Comparison of ENCODE assay signal across 15 cellular contexts in the genomic region with DNA sequence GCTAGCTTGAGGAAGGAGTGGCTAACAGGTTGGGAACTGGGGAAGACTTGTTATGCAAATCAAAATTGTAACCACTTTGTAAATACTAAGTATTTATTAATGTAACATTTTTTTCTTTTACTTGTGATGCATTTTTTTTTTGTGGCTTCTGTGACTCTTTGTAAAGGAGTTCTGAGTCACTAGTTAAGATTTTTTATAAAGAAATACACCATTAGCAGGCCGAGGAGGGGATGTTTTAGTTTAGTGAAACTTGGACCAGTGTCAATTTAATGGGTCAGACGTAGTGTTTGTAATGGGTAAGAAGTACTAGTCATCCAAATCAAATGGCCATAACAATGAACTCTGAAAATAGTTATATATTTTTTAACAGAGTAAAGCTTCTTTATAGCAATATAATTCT. TPM values are rescaled to one million over a fixed set of nuclear protein-coding genes. Genes with fewer than 3 reads are reported as not detected.
DNase-seq lines count a peak whose midpoint lies in the region; ATAC-seq, FAIRE-seq and TF ChIP-seq lines count a peak whose summit lies in the region.
"Had no signal": no experiment of that assay in that cellular context is flagged by ENCODE, and none has a peak within 500 bp of the region (broad histone marks: within the 10 kb centered on the region; RNA-seq: fewer than 3 reads in every experiment).

No MANE protein-coding gene starts in this region.

- peak; percentile 77 for FAIRE-seq in RCC 7860 (lab: Jason Lieb, UNC)
- FAIRE-seq: endometrium had no signal

- POLR2A ChIA-PET in BJ (lab: Charles Lee): no interaction called here

- DNase-seq in BJ (ENCODE audit: low read depth): peak; percentile 92
- peak; percentile 32 for DNase-seq in RCC 7860 (ENCODE audit: low spot score)
- no peak for DNase-seq in dorsolateral prefrontal cortex
- peak; percentile 60 for DNase-seq in myocyte (ENCODE audit: low read depth)
- no peak for DNase-seq in natural killer cell treated with Interleukin-12 subunit alpha and Interleukin-12 subunit beta and Interleukin-15 and Interleukin-18, amount 100 ng/mL, for 72 hours (ENCODE audit: low spot score)
- DNase-seq in substantia nigra (lab: John Stamatoyannopoulos, UW): no peak
- DNase-seq: KG1; NCI-H2029 treated with DMSO at 0.1 percent for 48 hours; posterior cingulate gyrus; stimulated activated CD4-positive, alpha-beta T cell treated with anti-CD3 and anti-CD28 coated beads, Interleukin-4, amount 100 ng/mL, for 1 hour; stimulated activated naive CD4-positive, alpha-beta T cell treated with Interleukin-2 at 50 U/mL for 16 hours had no signal

- no peak overlapping the region for H3K4me3 Mint-ChIP-seq in natural killer cell treated with Interleukin-12 subunit alpha and Interleukin-12 subunit beta and Interleukin-15 and Interleukin-18, amount 100 ng/mL, for 72 hours

- H3K4me3 ChIP-seq in BJ (ENCODE audit: low read depth, low read length) (no peak overlapping the region), dorsolateral prefrontal cortex (no peak overlapping the region)

- no peaks in the 10 kb centered on the region for H3K27me3 ChIP-seq in BJ (ENCODE audit: control insufficient read depth, insufficient read depth, low read length)
- no peaks in the 10 kb centered on the region for H3K27me3 ChIP-seq in dorsolateral prefrontal cortex

- peak overlapping the region in 35 of 59 donors; percentile 2 to 96 (median 69) for H3K27ac ChIP-seq in dorsolateral prefrontal cortex
- no peak overlapping the region for H3K27ac ChIP-seq in substantia nigra (ENCODE audit: low read depth, low read length, poor library complexity, severe bottlenecking)
- H3K27ac ChIP-seq: C4-2B had no signal

- TF ChIP-seq CTCF in BJ (IDR thresholded peaks at IDR 0.05; ENCODE audit: insufficient read depth, low read depth, low read length) (no peak), dorsolateral prefrontal cortex (IDR thresholded peaks at IDR 0.05 in 54 of 56, conservative IDR thresholded peaks at IDR 0.05 in 2 of 56; ENCODE audit: low read depth in 1 of 56, partially characterized antibody in 56 of 56) (no peak)

- peaks cover 3% of the 10 kb centered on the region for H3K9me3 Mint-ChIP-seq in natural killer cell treated with Interleukin-12 subunit alpha and Interleukin-12 subunit beta and Interleukin-15 and Interleukin-18, amount 100 ng/mL, for 72 hours

- ATAC-seq in natural killer cell treated with Interleukin-12 subunit alpha and Interleukin-12 subunit beta and Interleukin-15 and Interleukin-18, amount 100 ng/mL, for 72 hours: no peak
- ATAC-seq in GM21360 (IDR thresholded peaks at IDR 0.05; ENCODE audit: unreplicated experiment) (no peak), HG03469 (IDR thresholded peaks at IDR 0.05; ENCODE audit: unreplicated experiment) (no peak)

- H3K27ac Mint-ChIP-seq in natural killer cell treated with Interleukin-12 subunit alpha and Interleukin-12 subunit beta and Interleukin-15 and Interleukin-18, amount 100 ng/mL, for 72 hours: no peak overlapping the region

- H3K27me3 Mint-ChIP-seq in natural killer cell treated with Interleukin-12 subunit alpha and Interleukin-12 subunit beta and Interleukin-15 and Interleukin-18, amount 100 ng/mL, for 72 hours: peaks cover 3 to 6% of the 10 kb centered on the region in 2 donors

- no peaks in the 10 kb centered on the region for H3K36me3 Mint-ChIP-seq in natural killer cell treated with Interleukin-12 subunit alpha and Interleukin-12 subunit beta and Interleukin-15 and Interleukin-18, amount 100 ng/mL, for 72 hours

- no peaks in the 10 kb centered on the region for H3K36me3 ChIP-seq in BJ (ENCODE audit: control insufficient read depth, insufficient read depth, low read length)

- H3K4me1 Mint-ChIP-seq in natural killer cell treated with Interleukin-12 subunit alpha and Interleukin-12 subunit beta and Interleukin-15 and Interleukin-18, amount 100 ng/mL, for 72 hours (ENCODE audit: low read depth in 2 of 2): no peaks in the 10 kb centered on the region

- CTCF ChIA-PET in BJ (lab: Yijun Ruan, JAX): interaction anchor here (0.7 to 1.1 kb wide), 2 partner anchors 11 to 72 kb away, joined by 3 to 4 read pairs; no protein-coding TSS in a partner anchor

- intact Hi-C loops in dorsolateral prefrontal cortex (cut with DNase I): no loop called here

RNA-seq across cellular contexts. Expression of a gene that starts 43.1 kb away (rescaled TPM):
- polyA plus RNA-seq in BJ (2011; rRNA removed): 18.5 and 22.9 TPM in 2 replicates
- 85.4 and 118 TPM in 2 replicates for polyA minus RNA-seq in BJ (2011; rRNA and poly(A)+ RNA removed)
- total RNA-seq in dorsolateral prefrontal cortex (100 to 1,000 TPM; 160 to 396 (median 286) TPM), myocyte (64.9 and 130 TPM in 2 replicates)
- polyA plus RNA-seq in myocyte (2012): 15.0 TPM
- total RNA-seq in natural killer cell treated with Interleukin-12 subunit alpha and Interleukin-12 subunit beta and Interleukin-15 and Interleukin-18, amount 100 ng/mL, for 72 hours: under 1 TPM in 1 of 2 donors, not detected in 1; 0.31 TPM

Comparison
In these comparisons a context has a peak if more than half of its experiments do, and no peak if none do; other contexts are left out.
1. DNase-seq: peak in BJ (single experiment), RCC 7860 (single experiment) and myocyte (single experiment); none in dorsolateral prefrontal cortex (0 of 10), natural killer cell treated with Interleukin-12 subunit alpha and Interleukin-12 subunit beta and Interleukin-15 and Interleukin-18, amount 100 ng/mL, for 72 hours (single experiment) and substantia nigra (0 of 49).
2. RNA of a gene that starts 43.1 kb away (total RNA-seq): 160 to 396 TPM in dorsolateral prefrontal cortex and 64.9 to 130 TPM in myocyte; 0.31 TPM in natural killer cell treated with Interleukin-12 subunit alpha and Interleukin-12 subunit beta and Interleukin-15 and Interleukin-18, amount 100 ng/mL, for 72 hours; every median in the first group is over 10 times any median in the second.